In the genomic region with DNA sequence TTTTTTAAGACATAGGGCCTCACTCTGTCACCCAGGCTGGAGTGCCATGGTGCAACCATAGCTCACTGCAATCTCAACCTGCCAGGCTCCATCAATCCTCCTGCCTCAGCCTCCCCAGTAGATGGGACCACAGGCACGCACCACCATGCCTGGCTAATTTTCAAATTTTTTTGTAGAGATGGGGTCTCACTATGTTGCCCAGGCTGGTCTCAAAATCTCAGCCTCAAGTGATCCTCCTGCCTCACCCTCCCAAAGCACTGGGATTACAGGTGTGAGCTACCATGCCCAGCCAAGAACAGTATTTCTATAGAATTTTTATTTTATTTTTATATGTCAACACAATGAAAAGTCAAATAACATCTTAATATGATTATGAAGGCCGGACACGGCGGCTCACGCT, we compare ENCODE assay signal across 1 cellular context.
A peak's percentile ranks its signal among the peaks of the same experiment; 100 is the strongest.
TF ChIP-seq lines count a peak whose summit lies in the region.

No MANE protein-coding gene starts in this region.

TF ChIP-seq in WTC11, 78 proteins besides CTCF, POLR2A, EP300 and RAD21:
- TF ChIP-seq GABPB1 (CRISPR knock-in tag; IDR thresholded peaks at IDR 0.05) (no peak), ZNF121 (CRISPR knock-in tag; IDR thresholded peaks at IDR 0.05) (peak; percentile 22; the same call in 1 of the 2 replicates), ZBTB21 (CRISPR knock-in tag; IDR thresholded peaks at IDR 0.05; ENCODE audit: borderline replicate concordance) (no peak)
TF ChIP-seq in WTC11: peak in this region for 1.
